In the genomic region with DNA sequence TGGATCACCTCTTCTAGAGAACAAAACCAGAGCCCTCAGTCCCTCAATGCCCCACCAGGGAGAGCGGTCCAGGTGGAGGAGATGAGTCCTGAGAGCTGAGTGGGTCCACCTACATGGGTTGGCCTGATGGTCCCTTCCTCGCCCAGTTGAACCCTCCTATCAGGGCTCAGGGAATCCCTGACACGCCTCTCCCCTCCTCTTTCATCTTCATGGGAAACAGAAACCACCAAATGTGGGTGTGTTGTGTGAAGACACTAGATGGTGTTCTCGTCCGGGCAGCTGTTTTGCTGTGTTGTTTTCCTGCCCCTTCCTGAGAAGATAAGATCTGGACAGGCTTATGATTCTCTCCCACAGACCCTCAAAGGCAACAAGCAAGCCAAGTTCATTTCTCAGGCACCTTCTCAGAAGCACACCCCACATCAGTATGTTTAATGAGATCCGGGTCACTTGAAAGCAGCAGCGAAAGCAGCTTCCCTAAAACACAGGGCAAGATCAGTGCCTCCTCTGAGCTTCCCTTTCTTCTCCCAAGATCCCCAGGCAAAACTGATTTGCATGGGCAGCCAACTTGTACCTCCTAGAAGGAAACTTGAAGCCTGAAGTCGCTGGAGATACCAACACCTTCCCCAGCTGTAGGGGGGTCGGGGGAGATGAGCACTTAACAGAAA, we compare ENCODE assay signal across 9 cellular contexts. TPM values are rescaled to one million over a fixed set of nuclear protein-coding genes. Genes with fewer than 3 reads are reported as not detected.
DNase-seq lines count a peak whose midpoint lies in the region; ATAC-seq and TF ChIP-seq lines count a peak whose summit lies in the region.
"Had no signal": no experiment of that assay in that cellular context is flagged by ENCODE, and none has a peak within 500 bp of the region (broad histone marks: within the 10 kb centered on the region; RNA-seq: fewer than 3 reads in every experiment).

No MANE protein-coding gene starts in this region.

- no peaks in the 10 kb centered on the region for H3K27me3 ChIP-seq in hepatocyte

- no peak overlapping the region for H3K4me2 ChIP-seq in hepatocyte

- no peaks in the 10 kb centered on the region for H3K27me3 Mint-ChIP-seq in T-helper 1 cell treated with Interleukin-12 subunit alpha and Interleukin-12 subunit beta and Interleukin-4 antibody, amounts not matched to agents 30 μg/mL and 1 μg/mL, for 36 hours (ENCODE audit: low read depth)

- no peaks in the 10 kb centered on the region for H3K9me2 ChIP-seq in hepatocyte (replicated peaks; ENCODE audit: insufficient read depth)

- no peak for TF ChIP-seq CTCF in hepatocyte (IDR thresholded peaks at IDR 0.05; ENCODE audit: poor library complexity)

- no peak overlapping the region for H2AFZ ChIP-seq in hepatocyte

- H3K79me2 ChIP-seq in hepatocyte, result no peaks in the 10 kb centered on the region

- WGBS in hepatocyte (ENCODE audit: low lambda C conversion rate, missing lambda C conversion rate), result 77% methylated on average over 9 of the region's 9 CpGs

- peak; percentile 37 for DNase-seq in CD1c-positive myeloid dendritic cell (ENCODE audit: extremely low spot score)
- no peak for DNase-seq in substantia nigra (lab: John Stamatoyannopoulos, UW)
- no peak for DNase-seq in HuH-7 (ENCODE audit: low spot score)
- DNase-seq in hepatocyte (ENCODE audit: low spot score), result no peak
- DNase-seq in medulla oblongata (ENCODE audit: extremely low spot score), result no peak

- peaks cover 50% of the 10 kb centered on the region for H3K4me1 Mint-ChIP-seq in T-helper 1 cell treated with Interleukin-12 subunit alpha and Interleukin-12 subunit beta and Interleukin-4 antibody, amounts not matched to agents 30 μg/mL and 1 μg/mL, for 36 hours (ENCODE audit: low read depth)

- H3K4me3 Mint-ChIP-seq in T-helper 1 cell treated with Interleukin-12 subunit alpha and Interleukin-12 subunit beta and Interleukin-4 antibody, amounts not matched to agents 30 μg/mL and 1 μg/mL, for 36 hours, result peak overlapping the region; percentile 1

- H3K9me3 Mint-ChIP-seq in T-helper 1 cell treated with Interleukin-12 subunit alpha and Interleukin-12 subunit beta and Interleukin-4 antibody, amounts not matched to agents 30 μg/mL and 1 μg/mL, for 36 hours, result no peaks in the 10 kb centered on the region

- ATAC-seq in GM19023 (IDR thresholded peaks at IDR 0.05; ENCODE audit: unreplicated experiment) (peak; percentile 28), HG02884 (IDR thresholded peaks at IDR 0.05; ENCODE audit: unreplicated experiment) (peak; percentile 31)

- peaks cover 9% of the 10 kb centered on the region for H3K4me1 ChIP-seq in hepatocyte (ENCODE audit: insufficient read depth)

- peak overlapping the region; percentile 28 for H3K27ac Mint-ChIP-seq in T-helper 1 cell treated with Interleukin-12 subunit alpha and Interleukin-12 subunit beta and Interleukin-4 antibody, amounts not matched to agents 30 μg/mL and 1 μg/mL, for 36 hours

- H3K36me3 Mint-ChIP-seq in T-helper 1 cell treated with Interleukin-12 subunit alpha and Interleukin-12 subunit beta and Interleukin-4 antibody, amounts not matched to agents 30 μg/mL and 1 μg/mL, for 36 hours (ENCODE audit: low read depth), result no peaks in the 10 kb centered on the region

- no peaks in the 10 kb centered on the region for H3K36me3 ChIP-seq in hepatocyte (replicated peaks; ENCODE audit: insufficient read depth, low read depth)

- no peaks in the 10 kb centered on the region for H4K20me1 ChIP-seq in hepatocyte (ENCODE audit: insufficient read depth, poor library complexity, severe bottlenecking)

- H3K27ac ChIP-seq in substantia nigra (ENCODE audit: low read depth, low read length, poor library complexity, severe bottlenecking) (no peak overlapping the region), hepatocyte (no peak overlapping the region)

- H3K4me3 ChIP-seq in hepatocyte, result no peak overlapping the region

- no peaks in the 10 kb centered on the region for H3K9me3 ChIP-seq in hepatocyte (ENCODE audit: low read depth)

RNA-seq across cellular contexts. Expression of gene POU2AF1, which starts 35.3 kb away (rescaled TPM):
- 0.08 and 0.23 TPM in 2 replicates for total RNA-seq in hepatocyte
- polyA plus RNA-seq in hepatocyte, result 0.06 TPM in 1 of 2 replicates, not detected in the other
- total RNA-seq: glomerular endothelial cell had no signal
